Comparison of ENCODE assay signal across 7 cellular contexts in the genomic region with DNA sequence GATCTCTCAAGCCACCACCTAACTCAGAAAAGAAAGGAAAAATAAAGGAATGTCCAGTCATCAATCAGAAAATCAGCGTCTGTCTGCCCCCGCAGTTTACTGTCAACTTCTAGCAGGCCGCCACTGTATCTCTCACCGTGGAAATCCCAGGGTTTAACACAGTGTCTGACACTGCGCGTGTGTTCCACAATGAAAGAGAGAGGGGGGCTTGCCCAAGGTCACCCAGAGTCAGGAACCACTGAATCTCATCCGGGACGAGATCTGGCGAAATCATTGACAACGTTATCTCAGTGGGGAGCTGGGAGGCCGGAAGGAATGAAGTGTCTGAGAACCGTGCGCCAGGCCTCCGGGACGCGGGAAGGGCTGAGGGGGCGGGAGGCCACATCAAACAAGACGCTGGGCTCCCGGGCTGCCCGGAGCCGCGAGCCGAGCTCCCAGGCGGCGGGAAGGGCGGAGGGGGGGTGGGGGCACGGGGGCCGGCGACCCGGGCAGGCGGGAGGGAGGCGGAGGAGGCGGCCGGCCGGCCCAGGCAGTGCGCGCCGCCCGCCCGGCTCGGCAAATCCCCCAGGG. TPM values are rescaled to one million over a fixed set of nuclear protein-coding genes. Genes with fewer than 3 reads are reported as not detected.
DNase-seq lines count a peak whose midpoint lies in the region; ATAC-seq and TF ChIP-seq lines count a peak whose summit lies in the region.

No MANE protein-coding gene starts in this region.

- H3K36me3 ChIP-seq in heart right ventricle (peaks cover 0 to 9% (median 0%) of the 10 kb centered on the region in 9 donors), prostate gland (no peaks in the 10 kb centered on the region)

- H3K4me1 ChIP-seq in heart right ventricle = peaks cover 1 to 69% (median 54%) of the 10 kb centered on the region in 9 donors
- H3K4me1 ChIP-seq in prostate gland (replicated peaks) = peaks cover 4% of the 10 kb centered on the region

- H3K27me3 ChIP-seq in heart right ventricle = peaks cover 0 to 94% (median 4%) of the 10 kb centered on the region in 7 donors
- H3K27me3 ChIP-seq in prostate gland (replicated peaks; ENCODE audit: insufficient read depth) = no peaks in the 10 kb centered on the region

- peak overlapping the region; percentile 59 for H3K4me3 Mint-ChIP-seq in activated T-helper 17 cell treated with anti-CD3 and anti-CD28 coated beads, Interleukin-2, amount 50 U/mL, for 72 hours

- WGBS in heart right ventricle, 2 donors = 4 to 12% methylated on average over 18 to 41 of the region's 41 CpGs
- WGBS in prostate gland = 9% methylated on average over 35 of the region's 41 CpGs

- peak overlapping the region; percentile 3 for H3K27ac Mint-ChIP-seq in activated T-helper 17 cell treated with anti-CD3 and anti-CD28 coated beads, Interleukin-2, amount 50 U/mL, for 72 hours

- no peak for TF ChIP-seq CTCF in heart right ventricle (IDR thresholded peaks at IDR 0.05)
- TF ChIP-seq CTCF in prostate gland (IDR thresholded peaks at IDR 0.05) = no peak

- no peaks in the 10 kb centered on the region for H3K9me3 ChIP-seq in heart right ventricle
- H3K9me3 ChIP-seq in prostate gland = no peaks in the 10 kb centered on the region

- no peaks in the 10 kb centered on the region for H3K36me3 Mint-ChIP-seq in activated T-helper 17 cell treated with anti-CD3 and anti-CD28 coated beads, Interleukin-2, amount 50 U/mL, for 72 hours (ENCODE audit: low read depth)

- peak overlapping the region; percentile 29; the same call in 1 of the 2 replicates for H3K4me3 ChIP-seq in GM08714 (ENCODE audit: low read length)
- H3K4me3 ChIP-seq in heart right ventricle = peak overlapping the region in 8 of 10 donors; percentile 26 to 65 (median 38)
- H3K4me3 ChIP-seq in prostate gland = peak overlapping the region; percentile 60 to 71

- H3K27ac ChIP-seq in heart right ventricle = peak overlapping the region; percentile 59 to 96 (median 80)
- peak overlapping the region; percentile 97 to 98 for H3K27ac ChIP-seq in prostate gland

- no peaks in the 10 kb centered on the region for H3K9me3 Mint-ChIP-seq in activated T-helper 17 cell treated with anti-CD3 and anti-CD28 coated beads, Interleukin-2, amount 50 U/mL, for 72 hours

- intact Hi-C loops in heart right ventricle (cut with DNase I) = loop anchor here (1.0 to 10.0 kb wide), 13 partner anchors 36 to 353 kb away; no protein-coding TSS in a partner anchor
- intact Hi-C loops in prostate gland (cut with DNase I) = loop anchor here (2.0 to 5.0 kb wide), 2 partner anchors 61 to 131 kb away; no protein-coding TSS in a partner anchor

- H3K27me3 Mint-ChIP-seq in activated T-helper 17 cell treated with anti-CD3 and anti-CD28 coated beads, Interleukin-2, amount 50 U/mL, for 72 hours = peaks cover 35% of the 10 kb centered on the region

- peaks cover 22% of the 10 kb centered on the region for H3K4me1 Mint-ChIP-seq in activated T-helper 17 cell treated with anti-CD3 and anti-CD28 coated beads, Interleukin-2, amount 50 U/mL, for 72 hours

- peak; percentile 46 for DNase-seq in NCI-H1092 treated with DMSO at 0.1 percent for 48 hours (lab: John Stamatoyannopoulos, UW)
- peak; percentile 75 to 80 for DNase-seq in heart right ventricle
- peak; percentile 30 for DNase-seq in prostate gland (ENCODE audit: low spot score)

- ATAC-seq in activated T-helper 17 cell treated with anti-CD3 and anti-CD28 coated beads, Interleukin-2, amount 50 U/mL, for 72 hours (replicated peaks) = peak; percentile 8
- ATAC-seq in heart right ventricle (peak in 2 of 8 donors; percentile 1 to 3), HG03442 (IDR thresholded peaks at IDR 0.05; ENCODE audit: unreplicated experiment) (no peak), GM19467 (IDR thresholded peaks at IDR 0.05; ENCODE audit: unreplicated experiment) (no peak)

- no peak for TF ChIP-seq POLR2A in prostate gland (IDR thresholded peaks at IDR 0.05)

RNA-seq across cellular contexts. Expression of a gene that starts 2.2 kb away (rescaled TPM):
- total RNA-seq in activated T-helper 17 cell treated with anti-CD3 and anti-CD28 coated beads, Interleukin-2, amount 50 U/mL, for 72 hours = 1 to 10 TPM in 1 of 2 donors, under 1 TPM in 1; 0.58 to 4.0 TPM
- total RNA-seq in heart right ventricle = 10 to 100 TPM in 9 of 10 donors, 1 to 10 TPM in 1; 6.8 to 43.2 (median 22.0) TPM
- 10 to 100 TPM; 11.2 to 22.8 TPM for polyA plus RNA-seq in heart right ventricle
- 100 to 1,000 TPM in 1 of 2 donors, 10 to 100 TPM in 1; 92.4 to 174 TPM for total RNA-seq in prostate gland
